Comparison of ENCODE assay signal across 8 cellular contexts in genomic region chr1:16340673-16341072, GRCh38.
"Had no signal": no experiment of that assay in that cellular context is flagged by ENCODE, and none has a peak within 500 bp of the region (broad histone marks: within the 10 kb centered on the region; RNA-seq: fewer than 3 reads in every experiment).

No MANE protein-coding gene starts in this region.

- H3K4me1 ChIP-seq: HAP-1 had no signal

- H3K36me3 ChIP-seq: HAP-1 had no signal

- H2AFZ ChIP-seq: GM23248 had no signal

- H3K4me3 ChIP-seq: GM23248, HAP-1 had no signal

- H3K9me3 ChIP-seq: HAP-1 had no signal

- H3K27ac ChIP-seq: GM23248, HL-60 had no signal

- H3K9ac ChIP-seq: GM23248 had no signal

- FAIRE-seq: HepG2 had no signal

- DNase-seq: GM23248, GOT3, H7, HFFc6 had no signal

- ATAC-seq: HCT116, HepG2 had no signal
